23 cellular contexts compared by ENCODE assay signal in genomic region chr17:50877838-50878237, GRCh38. TPM values are rescaled to one million over a fixed set of nuclear protein-coding genes. Genes with fewer than 3 reads are reported as not detected.
A peak's percentile ranks its signal among the peaks of the same experiment; 100 is the strongest.
DNase-seq lines count a peak whose midpoint lies in the region; ATAC-seq, FAIRE-seq and TF ChIP-seq lines count a peak whose summit lies in the region.
"Had no signal": no experiment of that assay in that cellular context is flagged by ENCODE, and none has a peak within 500 bp of the region (broad histone marks: within the 10 kb centered on the region; RNA-seq: fewer than 3 reads in every experiment).

No MANE protein-coding gene starts in this region.

- TF ChIP-seq CTCF in endodermal cell (conservative IDR thresholded peaks at IDR 0.05) = no peak
- TF ChIP-seq CTCF in HepG2 (CRISPR knock-in tag; IDR thresholded peaks at IDR 0.05) = no peak
- no peak for TF ChIP-seq CTCF in tibial nerve (IDR thresholded peaks at IDR 0.05)
- no peak for TF ChIP-seq CTCF in mammary epithelial cell (conservative IDR thresholded peaks at IDR 0.05 in 1 of 2, IDR thresholded peaks at IDR 0.05 in 1 of 2; ENCODE audit: extremely low read depth in 1 of 2, insufficient read depth in 1 of 2, low read depth in 1 of 2, low read length in 2 of 2)

- in situ Hi-C loops in HepG2 (cut with HindIII; ENCODE audit: extremely low pct_ligation_motif_present, low pct_unique_long_range_greater_than_20kb) (no loop called here), GM23248 (cut with MboI) (no loop called here), mammary epithelial cell (cut with MboI; ENCODE audit: low sequenced_read_pairs in 2 of 2) (no loop called here)

- intact Hi-C loops in HepG2 (cut with micrococcal nuclease; ENCODE audit: unreplicated experiment) (no loop called here), mammary epithelial cell (cut with micrococcal nuclease) (no loop called here)

- POLR2A ChIA-PET in HepG2 (lab: Yijun Ruan, JAX) = interaction anchor here (0.6 to 5.5 kb wide), 3 partner anchors 12 to 67 kb away, joined by 3 to 56 read pairs (median 7); partner anchors contain the start of gene TOB1

- H3K4me1 ChIP-seq in endodermal cell (ENCODE audit: control insufficient read depth, insufficient read depth, low read length) = no peaks in the 10 kb centered on the region
- H3K4me1 ChIP-seq in HepG2 (ENCODE audit: insufficient read depth, low read length) = peaks cover 14% of the 10 kb centered on the region
- H3K4me1 ChIP-seq in tibial nerve = peaks cover 0 to 24% (median 7%) of the 10 kb centered on the region in 4 donors
- peaks cover 6% of the 10 kb centered on the region for H3K4me1 ChIP-seq in GM23248 (ENCODE audit: insufficient read depth)
- peaks cover 9% of the 10 kb centered on the region for H3K4me1 ChIP-seq in mammary epithelial cell (ENCODE audit: insufficient read depth, low read length)
- H3K4me1 ChIP-seq: HAP-1 had no signal

- WGBS in endodermal cell (ENCODE audit: insufficient coverage in 1 of 2, insufficient read length in 1 of 2), 2 experiments = 100% methylated on average over 1 of the region's 1 CpG
- WGBS in HepG2 (ENCODE audit: low lambda C conversion rate) = 97% methylated on average over 1 of the region's 1 CpG
- WGBS in tibial nerve, 2 donors = 68 to 80% methylated on average over 1 of the region's 1 CpG
- WGBS in GM23248 (ENCODE audit: low coverage in 1 of 2, low lambda C conversion rate in 2 of 2, missing lambda C conversion rate in 2 of 2), 2 experiments = 94 to 100% methylated on average over 1 of the region's 1 CpG
- 92% methylated on average over 1 of the region's 1 CpG for WGBS in mammary epithelial cell (ENCODE audit: low coverage, missing lambda C conversion rate)

- peaks cover 5% of the 10 kb centered on the region for H3K9me3 Mint-ChIP-seq in endodermal cell
- H3K9me3 Mint-ChIP-seq: CD4-positive, alpha-beta T cell; IgD-negative memory B cell had no signal

- H4K20me1 ChIP-seq in HepG2 (ENCODE audit: insufficient read depth, low read length) = no peaks in the 10 kb centered on the region
- H4K20me1 ChIP-seq in GM23248 (ENCODE audit: insufficient read depth) = no peaks in the 10 kb centered on the region
- no peaks in the 10 kb centered on the region for H4K20me1 ChIP-seq in mammary epithelial cell (ENCODE audit: insufficient read depth, low read length)

- no TSS peak for BruUV-seq in HepG2 (replicated peaks; lab: Mats Ljungman, UMichigan)
- no TSS peak for BruUV-seq in mammary epithelial cell (replicated peaks; lab: Mats Ljungman, UMichigan)

- FAIRE-seq in HTR-8/SVneo (lab: Jason Lieb, UNC) (peak; percentile 23), HepG2 (lab: Jason Lieb, UNC) (no peak)
- FAIRE-seq: D721Med, G401.6, GM12891, GM19239 had no signal

- no peak for TF ChIP-seq EP300 in HepG2 (IDR thresholded peaks at IDR 0.05; ENCODE audit: low read depth in 2 of 2, low read length in 2 of 2)
- TF ChIP-seq EP300 in HepG2 (CRISPR knock-in tag; IDR thresholded peaks at IDR 0.05; ENCODE audit: borderline replicate concordance) = no peak
- no peak for TF ChIP-seq EP300 in tibial nerve (IDR thresholded peaks at IDR 0.05)

- H3K9ac ChIP-seq in endodermal cell (ENCODE audit: extremely low read depth, low read length, poor library complexity, severe bottlenecking) = no peak overlapping the region
- H3K9ac ChIP-seq in HepG2 (ENCODE audit: insufficient read depth, low read depth, low read length) = no peak overlapping the region
- H3K9ac ChIP-seq in GM23248 = no peak overlapping the region
- no peak overlapping the region for H3K9ac ChIP-seq in mammary epithelial cell (ENCODE audit: insufficient read depth, low read length)

- CTCF ChIA-PET in HepG2 (lab: Yijun Ruan, JAX; ENCODE audit: low intra/inter-chr PET ratio, low total read pairs) (no interaction called here), mammary epithelial cell (lab: Charles Lee; ENCODE audit: low non-redundant PET) (no interaction called here)

- no peaks in the 10 kb centered on the region for H3K27me3 Mint-ChIP-seq in endodermal cell (ENCODE audit: insufficient read depth)
- H3K27me3 Mint-ChIP-seq: CD4-positive, alpha-beta T cell; IgD-negative memory B cell had no signal

- H3K79me2 ChIP-seq in HepG2 (ENCODE audit: insufficient read depth, low read length) (no peaks in the 10 kb centered on the region), GM23248 (ENCODE audit: insufficient read depth) (no peaks in the 10 kb centered on the region), mammary epithelial cell (ENCODE audit: insufficient read depth, low read length) (no peaks in the 10 kb centered on the region)

- H3K9me3 ChIP-seq in endodermal cell (ENCODE audit: control insufficient read depth, low read length) (peaks cover 7% of the 10 kb centered on the region), HepG2 (ENCODE audit: low read length) (peaks cover 4% of the 10 kb centered on the region; the same call in 1 of the 2 replicates), tibial nerve (peaks cover 0 to 5% (median 0%) of the 10 kb centered on the region in 4 donors), GM23248 (ENCODE audit: low read depth) (no peaks in the 10 kb centered on the region), mammary epithelial cell (replicated peaks; ENCODE audit: insufficient read depth, low read length) (peaks cover 6% of the 10 kb centered on the region)

- H2AFZ ChIP-seq in HepG2 (ENCODE audit: low read length) = no peak overlapping the region
- no peak overlapping the region for H2AFZ ChIP-seq in GM23248
- no peak overlapping the region for H2AFZ ChIP-seq in mammary epithelial cell (ENCODE audit: low read depth, low read length)

- no peaks in the 10 kb centered on the region for H3K9me2 ChIP-seq in GM23248 (ENCODE audit: insufficient read depth)

- dilution Hi-C loops in mammary epithelial cell (cut with HindIII; ENCODE audit: low sequenced_read_pairs) = no loop called here

- H3K27ac ChIP-seq in endodermal cell (ENCODE audit: low read depth, low read length) = no peak overlapping the region
- H3K27ac ChIP-seq in HepG2 (ENCODE audit: extremely low read length, insufficient read depth, low read length) = no peak overlapping the region
- H3K27ac ChIP-seq in tibial nerve = peak overlapping the region in 3 of 4 donors; percentile 25 to 69 (median 61)
- H3K27ac ChIP-seq in GM23248 = no peak overlapping the region
- no peak overlapping the region for H3K27ac ChIP-seq in mammary epithelial cell (ENCODE audit: insufficient read depth, low read depth, low read length)
- H3K27ac ChIP-seq: 22Rv1, C4-2B, HL-60 had no signal

- H3K4me2 ChIP-seq in HepG2 (ENCODE audit: low read depth, low read length) (no peak overlapping the region), GM23248 (ENCODE audit: unreplicated experiment) (no peak overlapping the region), mammary epithelial cell (ENCODE audit: insufficient read depth, low read depth, low read length) (no peak overlapping the region)
- H3K4me2 ChIP-seq: A549 had no signal

- peak; percentile 84 for ATAC-seq in HepG2
- no peak for ATAC-seq in HG02852 (IDR thresholded peaks at IDR 0.05; ENCODE audit: unreplicated experiment)
- ATAC-seq: A549 had no signal

- H3K36me3 ChIP-seq in endodermal cell (ENCODE audit: control insufficient read depth, insufficient read depth, low read length) = no peaks in the 10 kb centered on the region
- H3K36me3 ChIP-seq in HepG2 (replicated peaks in 1 of 2; ENCODE audit: control insufficient read depth in 1 of 2, insufficient read depth in 2 of 2, low read length in 2 of 2) = no peaks in the 10 kb centered on the region
- no peaks in the 10 kb centered on the region for H3K36me3 ChIP-seq in tibial nerve
- no peaks in the 10 kb centered on the region for H3K36me3 ChIP-seq in GM23248 (ENCODE audit: low read depth)
- no peaks in the 10 kb centered on the region for H3K36me3 ChIP-seq in mammary epithelial cell (ENCODE audit: insufficient read depth, low read length)
- H3K36me3 ChIP-seq: HAP-1 had no signal

- H3K27ac Mint-ChIP-seq in endodermal cell = no peak overlapping the region
- H3K27ac Mint-ChIP-seq: CD4-positive, alpha-beta T cell; IgD-negative memory B cell had no signal

- no peak overlapping the region for H3K4me3 Mint-ChIP-seq in endodermal cell
- H3K4me3 Mint-ChIP-seq: CD4-positive, alpha-beta T cell; IgD-negative memory B cell had no signal

- H3K27me3 ChIP-seq in endodermal cell (ENCODE audit: control insufficient read depth, insufficient read depth, low read length, poor library complexity, severe bottlenecking) = no peaks in the 10 kb centered on the region
- H3K27me3 ChIP-seq in HepG2 (ENCODE audit: control insufficient read depth in 1 of 2, insufficient read depth in 2 of 2, low read length in 2 of 2) = no peaks in the 10 kb centered on the region
- H3K27me3 ChIP-seq in tibial nerve = no peaks in the 10 kb centered on the region
- no peaks in the 10 kb centered on the region for H3K27me3 ChIP-seq in GM23248 (replicated peaks; ENCODE audit: insufficient read depth)
- H3K27me3 ChIP-seq in mammary epithelial cell (ENCODE audit: insufficient read depth, low read length) = no peaks in the 10 kb centered on the region

- no peak for TF ChIP-seq RAD21 in HepG2 (CRISPR knock-in tag; IDR thresholded peaks at IDR 0.05)

- no peaks in the 10 kb centered on the region for H3K36me3 Mint-ChIP-seq in endodermal cell (ENCODE audit: low read depth)

- H3K4me1 Mint-ChIP-seq in endodermal cell = no peaks in the 10 kb centered on the region

- TF ChIP-seq POLR2A in HepG2 (IDR thresholded peaks at IDR 0.05; ENCODE audit: insufficient read depth in 1 of 2, low read depth in 2 of 2, low read length in 2 of 2) = no peak
- TF ChIP-seq POLR2A in tibial nerve (IDR thresholded peaks at IDR 0.05) = no peak

- DNase-seq in HTR-8/SVneo (ENCODE audit: insufficient read length, low spot score) = no peak
- peak; percentile 21 for DNase-seq in endodermal cell
- DNase-seq in HepG2 (ENCODE audit: low spot score) = no peak
- no peak for DNase-seq in tibial nerve (ENCODE audit: low spot score in 2 of 2)
- DNase-seq in GM23248 = no peak
- DNase-seq in mammary epithelial cell = no peak
- DNase-seq: AML-193; CD4-positive, alpha-beta T cell had no signal

- no peak overlapping the region for H3K4me3 ChIP-seq in endodermal cell (ENCODE audit: low read length)
- no peak overlapping the region for H3K4me3 ChIP-seq in HepG2 (replicated peaks in 1 of 3; ENCODE audit: insufficient read depth in 1 of 3, low read depth in 2 of 3, low read length in 3 of 3)
- H3K4me3 ChIP-seq in tibial nerve = no peak overlapping the region
- no peak overlapping the region for H3K4me3 ChIP-seq in GM23248
- no peak overlapping the region for H3K4me3 ChIP-seq in mammary epithelial cell (replicated peaks in 1 of 3; ENCODE audit: insufficient read depth in 1 of 3, low read depth in 2 of 3, low read length in 3 of 3)
- H3K4me3 ChIP-seq: A549, HAP-1 had no signal

- H3F3A ChIP-seq in GM23248 (ENCODE audit: insufficient read depth) = peaks cover 3% of the 10 kb centered on the region; the same call in 1 of the 2 replicates

RNA-seq across cellular contexts. Expression of gene TOB1, which starts 11.7 kb away (rescaled TPM):
- total RNA-seq in endodermal cell = 10 to 100 TPM; 35.5 to 36.3 TPM
- polyA plus RNA-seq in endodermal cell (2013, experiment 1 of 2) = 45.3 TPM
- 45.3 TPM for polyA plus RNA-seq in endodermal cell (2013, experiment 2 of 2)
- 19.4 and 21.9 TPM in 2 replicates for total RNA-seq in HepG2 (2016; rRNA removed; fragmentation: Illumina TruSeq; extraction: Trizol)
- 4.8 and 6.1 TPM in 2 replicates for total RNA-seq in HepG2 (2016; cell fraction: cytosol; rRNA removed; fragmentation: Illumina TruSeq; extraction: Trizol; ENCODE audit: low read depth)
- total RNA-seq in HepG2 (2016; cell fraction: insoluble cytoplasmic fraction; rRNA removed; fragmentation: Illumina TruSeq; extraction: Trizol) = 15.4 and 18.3 TPM in 2 replicates
- 17.3 and 20.5 TPM in 2 replicates for total RNA-seq in HepG2 (2016; cell fraction: membrane; rRNA removed; fragmentation: Illumina TruSeq; extraction: Trizol)
- 32.5 and 39.5 TPM in 2 replicates for total RNA-seq in HepG2 (2016; cell fraction: nucleus; rRNA removed; fragmentation: Illumina TruSeq; extraction: Trizol)
- polyA plus RNA-seq in HepG2 (2011; rRNA removed) = 52.5 and 57.7 TPM in 2 replicates
- polyA plus RNA-seq in HepG2 (2011; cell fraction: cytosol; rRNA removed) = 34.6 and 53.8 TPM in 2 replicates
- polyA plus RNA-seq in HepG2 (2011; cell fraction: nucleus; rRNA removed) = 22.7 and 27.8 TPM in 2 replicates
- polyA plus RNA-seq in HepG2 (2012) = 77.1 and 86.3 TPM in 2 replicates
- polyA plus RNA-seq in HepG2 (2016; cell fraction: cytosol; fragmentation: Illumina TruSeq; extraction: Trizol; ENCODE audit: low read depth) = 11.4 and 11.5 TPM in 2 replicates
- 38.0 and 41.3 TPM in 2 replicates for polyA plus RNA-seq in HepG2 (2016; cell fraction: insoluble cytoplasmic fraction; fragmentation: Illumina TruSeq; extraction: Trizol; ENCODE audit: low read depth)
- polyA plus RNA-seq in HepG2 (2016; cell fraction: membrane; fragmentation: Illumina TruSeq; extraction: Trizol; ENCODE audit: low read depth) = 23.3 and 26.8 TPM in 2 replicates
- polyA plus RNA-seq in HepG2 (2016; cell fraction: nucleus; fragmentation: Illumina TruSeq; extraction: Trizol; ENCODE audit: insufficient read depth, low read depth) = 96.0 and 102 TPM in 2 replicates
- 82.9 and 106 TPM in 2 replicates for polyA minus RNA-seq in HepG2 (2011; rRNA and poly(A)+ RNA removed; ENCODE audit: low replicate concordance)
- polyA minus RNA-seq in HepG2 (2011; cell fraction: cytosol; rRNA and poly(A)+ RNA removed) = 53.5 and 57.1 TPM in 2 replicates
- polyA minus RNA-seq in HepG2 (2011; cell fraction: nucleus; rRNA and poly(A)+ RNA removed) = 28.7 and 29.6 TPM in 2 replicates
- 100 to 1,000 TPM in 1 of 4 donors, 10 to 100 TPM in 3; 48.6 to 142 (median 81.3) TPM for total RNA-seq in tibial nerve
- total RNA-seq in GM23248 (2014; rRNA removed; shearing (Covaris generic)) = 6.7 and 8.4 TPM in 2 replicates
- 93.8 and 96.4 TPM in 2 replicates for polyA plus RNA-seq in GM23248 (2016; fragmentation: Nextera tagmentation; extraction: Ambion mirVana)
- 100 to 1,000 TPM in 1 of 2 donors, 10 to 100 TPM in 1; 51.2 to 149 TPM for total RNA-seq in mammary epithelial cell
- 89.6 TPM for polyA plus RNA-seq in mammary epithelial cell
- 94.4 TPM for polyA minus RNA-seq in mammary epithelial cell

RNA-seq across cellular contexts. Expression of gene WFIKKN2, which starts 42.5 kb away (rescaled TPM):
- total RNA-seq in endodermal cell (under 1 TPM; 0.29 to 0.35 TPM), HepG2 (2016; rRNA removed; fragmentation: Illumina TruSeq; extraction: Trizol) (not detected in 2 replicates), tibial nerve (1 to 10 TPM in 3 of 4 donors, not detected in 1; 1.0 to 2.2 (median 1.2) TPM), mammary epithelial cell (not detected)
- polyA plus RNA-seq in endodermal cell (2013, experiment 1 of 2) = 0.25 TPM
- 0.29 TPM for polyA plus RNA-seq in endodermal cell (2013, experiment 2 of 2)
- not detected in 2 replicates for total RNA-seq in HepG2 (2016; cell fraction: cytosol; rRNA removed; fragmentation: Illumina TruSeq; extraction: Trizol; ENCODE audit: low read depth)
- total RNA-seq in HepG2 (2016; cell fraction: insoluble cytoplasmic fraction; rRNA removed; fragmentation: Illumina TruSeq; extraction: Trizol) = 0.02 TPM in 1 of 2 replicates, not detected in the other
- total RNA-seq in HepG2 (2016; cell fraction: membrane; rRNA removed; fragmentation: Illumina TruSeq; extraction: Trizol) = not detected in 2 replicates
- not detected in 2 replicates for total RNA-seq in HepG2 (2016; cell fraction: nucleus; rRNA removed; fragmentation: Illumina TruSeq; extraction: Trizol)
- polyA plus RNA-seq in HepG2 (2011; rRNA removed) (not detected in 2 replicates), GM23248 (2016; fragmentation: Nextera tagmentation; extraction: Ambion mirVana) (not detected in 2 replicates), mammary epithelial cell (not detected)
- 0.01 TPM in 2 replicates for polyA plus RNA-seq in HepG2 (2011; cell fraction: cytosol; rRNA removed)
- polyA plus RNA-seq in HepG2 (2011; cell fraction: nucleus; rRNA removed) = 0.06 TPM in 1 of 2 replicates, not detected in the other
- polyA plus RNA-seq in HepG2 (2012) = not detected in 2 replicates
- not detected in 2 replicates for polyA plus RNA-seq in HepG2 (2016; cell fraction: cytosol; fragmentation: Illumina TruSeq; extraction: Trizol; ENCODE audit: low read depth)
- polyA plus RNA-seq in HepG2 (2016; cell fraction: insoluble cytoplasmic fraction; fragmentation: Illumina TruSeq; extraction: Trizol; ENCODE audit: low read depth) = not detected in 2 replicates
- not detected in 2 replicates for polyA plus RNA-seq in HepG2 (2016; cell fraction: membrane; fragmentation: Illumina TruSeq; extraction: Trizol; ENCODE audit: low read depth)
- polyA plus RNA-seq in HepG2 (2016; cell fraction: nucleus; fragmentation: Illumina TruSeq; extraction: Trizol; ENCODE audit: insufficient read depth, low read depth) = 0.12 TPM in 1 of 2 replicates, not detected in the other
- polyA minus RNA-seq in HepG2 (2011; rRNA and poly(A)+ RNA removed; ENCODE audit: low replicate concordance) = not detected in 2 replicates
- not detected in 2 replicates for polyA minus RNA-seq in HepG2 (2011; cell fraction: cytosol; rRNA and poly(A)+ RNA removed)
- not detected in 2 replicates for polyA minus RNA-seq in HepG2 (2011; cell fraction: nucleus; rRNA and poly(A)+ RNA removed)
- not detected in 2 replicates for total RNA-seq in GM23248 (2014; rRNA removed; shearing (Covaris generic))
- not detected for polyA minus RNA-seq in mammary epithelial cell
- total RNA-seq: Caco-2; CD4-positive, alpha-beta T cell; H4; HT1080 had no signal
- polyA plus RNA-seq: A549, BJ, IgD-negative memory B cell had no signal

Comparison
In these comparisons a context has a peak if more than half of its experiments do, and no peak if none do; other contexts are left out.
1. H3K27ac ChIP-seq: peak in tibial nerve (3 of 4); none in endodermal cell (single experiment), HepG2 (single experiment), GM23248 (single experiment) and mammary epithelial cell (single experiment).